In genomic region chr2:182946949-182947348, GRCh38 we compare ENCODE assay signal across 2 cellular contexts.
TF ChIP-seq lines count a peak whose summit lies in the region.

No MANE protein-coding gene starts in this region.

TF ChIP-seq in A549, 52 proteins besides CTCF, POLR2A, EP300 and RAD21 (continued from another document):
- TF ChIP-seq GATA3 (IDR thresholded peaks at IDR 0.05; ENCODE audit: borderline replicate concordance) (no peak), CHD4 (IDR thresholded peaks at IDR 0.05; ENCODE audit: borderline replicate concordance) (no peak), MAX (IDR thresholded peaks at IDR 0.05) (no peak), CEBPB (IDR thresholded peaks at IDR 0.05) (no peak), KDM5A (IDR thresholded peaks at IDR 0.05) (no peak), MAZ (IDR thresholded peaks at IDR 0.05; ENCODE audit: borderline replicate concordance, low read depth, low read length) (no peak), RARB (CRISPR knock-in tag; IDR thresholded peaks at IDR 0.05) (no peak), NFE2L2 (conservative IDR thresholded peaks at IDR 0.05; ENCODE audit: low read length) (no peak), KDM1A (IDR thresholded peaks at IDR 0.05; ENCODE audit: low read depth) (no peak), FOXS1 (CRISPR knock-in tag; IDR thresholded peaks at IDR 0.05) (no peak)

TF ChIP-seq in HEK293, 187 proteins besides CTCF, POLR2A, EP300 and RAD21 (continued from another document):
- TF ChIP-seq ZNF785 (tag by site-specific recombination; IDR thresholded peaks at IDR 0.05) (no peak), ZBTB20 (tag by site-specific recombination; IDR thresholded peaks at IDR 0.05) (0 out of 2 replicates have a peak, but pooled peaks have one; percentile 8), ZBTB8A (tag by site-specific recombination; IDR thresholded peaks at IDR 0.05) (0 out of 2 replicates have a peak, but pooled peaks have one; percentile 16)
TF ChIP-seq in HEK293: peak in this region for 8.
